ENCODE assay signal across 11 cellular contexts in the genomic region with DNA sequence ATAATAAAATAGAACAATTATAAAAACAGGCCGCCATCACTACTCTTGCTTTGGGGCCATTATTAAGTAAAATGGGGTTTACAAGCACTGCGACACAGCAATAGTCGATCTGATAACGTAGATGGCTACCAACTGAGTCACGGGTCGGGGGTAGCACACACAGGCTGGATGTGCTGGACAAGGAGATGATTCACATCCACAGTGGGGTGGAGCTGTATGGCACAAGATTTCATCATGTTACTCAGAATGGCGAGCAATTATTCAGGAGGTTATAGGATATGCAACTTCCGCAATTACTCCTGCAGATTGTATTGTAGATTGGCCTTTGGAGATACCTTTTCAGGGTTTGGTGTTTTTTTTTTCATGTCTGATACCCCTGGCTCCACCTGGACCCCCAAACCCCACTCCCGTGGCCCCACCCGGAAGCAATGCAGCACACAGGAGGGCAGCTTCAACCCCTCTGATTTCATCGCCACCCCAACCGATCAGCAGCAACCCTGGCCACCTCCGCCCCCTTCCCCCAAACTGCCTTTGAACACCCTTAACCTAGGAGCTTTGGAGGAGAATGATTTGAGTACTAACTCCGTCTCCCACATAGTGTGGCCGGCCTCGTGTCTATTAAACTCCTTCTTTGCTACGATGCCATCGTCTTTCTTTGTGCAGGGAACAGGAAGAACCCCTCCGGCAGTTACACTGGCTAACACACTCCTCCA. TPM values are rescaled to one million over a fixed set of nuclear protein-coding genes. Genes with fewer than 3 reads are reported as not detected.
DNase-seq lines count a peak whose midpoint lies in the region; ATAC-seq and TF ChIP-seq lines count a peak whose summit lies in the region.
"Had no signal": no experiment of that assay in that cellular context is flagged by ENCODE, and none has a peak within 500 bp of the region (broad histone marks: within the 10 kb centered on the region; RNA-seq: fewer than 3 reads in every experiment).

No MANE protein-coding gene starts in this region.

- no peak for DNase-seq in activated CD4-positive, alpha-beta T cell treated with anti-CD3 and anti-CD28 coated beads for 36 hours
- DNase-seq in activated CD4-positive, alpha-beta T cell treated with anti-CD3 and anti-CD28 coated beads for 48 hours: no peak
- DNase-seq in SJSA1 (ENCODE audit: low read depth in 1 of 2, low spot score in 2 of 2) (peak; percentile 47 to 83), fibroblast of pulmonary artery (ENCODE audit: low read depth) (peak; percentile 94), upper lobe of right lung (peak; percentile 25), amygdala (lab: John Stamatoyannopoulos, UW) (no peak)
- DNase-seq in activated CD8-positive, alpha-beta T cell treated with anti-CD3 and anti-CD28 coated beads for 36 hours: no peak
- DNase-seq: substantia nigra had no signal

- H3K36me3 Mint-ChIP-seq in activated CD4-positive, alpha-beta T cell treated with anti-CD3 and anti-CD28 coated beads for 36 hours (ENCODE audit: low read depth): no peaks in the 10 kb centered on the region
- H3K36me3 Mint-ChIP-seq in activated CD8-positive, alpha-beta T cell treated with anti-CD3 and anti-CD28 coated beads for 36 hours (ENCODE audit: low read depth): no peaks in the 10 kb centered on the region

- no peak overlapping the region for H3K4me3 Mint-ChIP-seq in activated CD4-positive, alpha-beta T cell treated with anti-CD3 and anti-CD28 coated beads for 36 hours
- no peak overlapping the region for H3K4me3 Mint-ChIP-seq in activated CD8-positive, alpha-beta T cell treated with anti-CD3 and anti-CD28 coated beads for 36 hours
- H3K4me3 Mint-ChIP-seq: T-helper 1 cell treated with Interleukin-12 subunit alpha and Interleukin-12 subunit beta and Interleukin-4 antibody, amounts not matched to agents 30 μg/mL and 1 μg/mL, for 36 hours had no signal

- H3K27ac Mint-ChIP-seq in activated CD4-positive, alpha-beta T cell treated with anti-CD3 and anti-CD28 coated beads for 36 hours: no peak overlapping the region
- H3K27ac Mint-ChIP-seq in activated CD8-positive, alpha-beta T cell treated with anti-CD3 and anti-CD28 coated beads for 36 hours: no peak overlapping the region
- H3K27ac Mint-ChIP-seq: T-helper 1 cell treated with Interleukin-12 subunit alpha and Interleukin-12 subunit beta and Interleukin-4 antibody, amounts not matched to agents 30 μg/mL and 1 μg/mL, for 36 hours had no signal

- no peaks in the 10 kb centered on the region for H3K27me3 ChIP-seq in SJSA1 (replicated peaks)
- H3K27me3 ChIP-seq in upper lobe of right lung: no peaks in the 10 kb centered on the region

- ATAC-seq in activated CD4-positive, alpha-beta T cell treated with anti-CD3 and anti-CD28 coated beads for 36 hours: peak; percentile 47
- ATAC-seq in upper lobe of right lung (no peak), GM18520 (IDR thresholded peaks at IDR 0.05; ENCODE audit: unreplicated experiment) (no peak)
- ATAC-seq in activated CD8-positive, alpha-beta T cell treated with anti-CD3 and anti-CD28 coated beads for 36 hours: no peak

- intact Hi-C loops in activated CD4-positive, alpha-beta T cell treated with anti-CD3 and anti-CD28 coated beads for 36 hours (cut with DNase I, micrococcal nuclease): no loop called here
- intact Hi-C loops in upper lobe of right lung (cut with DNase I): no loop called here
- intact Hi-C loops in activated CD8-positive, alpha-beta T cell treated with anti-CD3 and anti-CD28 coated beads for 36 hours (cut with micrococcal nuclease): no loop called here

- TF ChIP-seq CTCF in fibroblast of pulmonary artery (IDR thresholded peaks at IDR 0.05; ENCODE audit: low read length, missing control alignments) (no peak), upper lobe of right lung (IDR thresholded peaks at IDR 0.05) (no peak)
- TF ChIP-seq CTCF in activated CD8-positive, alpha-beta T cell treated with anti-CD3 and anti-CD28 coated beads for 36 hours (IDR thresholded peaks at IDR 0.05): no peak

- no peaks in the 10 kb centered on the region for H3K27me3 Mint-ChIP-seq in activated CD4-positive, alpha-beta T cell treated with anti-CD3 and anti-CD28 coated beads for 36 hours
- no peaks in the 10 kb centered on the region for H3K27me3 Mint-ChIP-seq in activated CD8-positive, alpha-beta T cell treated with anti-CD3 and anti-CD28 coated beads for 36 hours

- POLR2A ChIA-PET in activated CD4-positive, alpha-beta T cell treated with anti-CD3 and anti-CD28 coated beads for 36 hours (lab: Charles Lee): no interaction called here
- POLR2A ChIA-PET in activated CD8-positive, alpha-beta T cell treated with anti-CD3 and anti-CD28 coated beads for 36 hours (lab: Charles Lee): no interaction called here

- peak overlapping the region; percentile 85 for H3K27ac ChIP-seq in SJSA1
- no peak overlapping the region for H3K27ac ChIP-seq in upper lobe of right lung
- H3K27ac ChIP-seq: 22Rv1 had no signal

- H3K4me1 Mint-ChIP-seq in activated CD4-positive, alpha-beta T cell treated with anti-CD3 and anti-CD28 coated beads for 36 hours: no peaks in the 10 kb centered on the region
- no peaks in the 10 kb centered on the region for H3K4me1 Mint-ChIP-seq in activated CD8-positive, alpha-beta T cell treated with anti-CD3 and anti-CD28 coated beads for 36 hours (ENCODE audit: low read depth)

- H3K9me3 ChIP-seq in SJSA1 (replicated peaks): no peaks in the 10 kb centered on the region; the same call in 1 of the 2 replicates
- no peaks in the 10 kb centered on the region for H3K9me3 ChIP-seq in upper lobe of right lung

- H3K36me3 ChIP-seq in SJSA1 (no peaks in the 10 kb centered on the region), upper lobe of right lung (no peaks in the 10 kb centered on the region)

- H3K4me1 ChIP-seq in SJSA1 (replicated peaks) (peaks cover 17% of the 10 kb centered on the region), upper lobe of right lung (no peaks in the 10 kb centered on the region)

- H3K4me3 ChIP-seq in SJSA1 (no peak overlapping the region), fibroblast of pulmonary artery (replicated peaks; ENCODE audit: low read depth, low read length) (no peak overlapping the region), upper lobe of right lung (no peak overlapping the region)

- H3K9me3 Mint-ChIP-seq in activated CD4-positive, alpha-beta T cell treated with anti-CD3 and anti-CD28 coated beads for 36 hours (ENCODE audit: low read depth): peaks cover 2% of the 10 kb centered on the region
- H3K9me3 Mint-ChIP-seq in activated CD8-positive, alpha-beta T cell treated with anti-CD3 and anti-CD28 coated beads for 36 hours: no peaks in the 10 kb centered on the region

- CTCF ChIA-PET in activated CD4-positive, alpha-beta T cell treated with anti-CD3 and anti-CD28 coated beads for 36 hours (lab: Charles Lee): interaction anchor here (0.6 to 1.7 kb wide), 3 partner anchors 8 to 23 kb away, joined by 3 to 7 read pairs (median 3); no protein-coding TSS in a partner anchor
- CTCF ChIA-PET in activated CD8-positive, alpha-beta T cell treated with anti-CD3 and anti-CD28 coated beads for 36 hours (lab: Charles Lee): interaction anchor here (1.1 to 7.7 kb wide), 2 partner anchors 10 to 44 kb away, joined by 6 to 100 read pairs; no protein-coding TSS in a partner anchor

RNA-seq across cellular contexts. Expression of a gene that starts 21.4 kb away (rescaled TPM):
- total RNA-seq in activated CD4-positive, alpha-beta T cell treated with anti-CD3 and anti-CD28 coated beads for 36 hours: 1 to 10 TPM in 1 of 2 experiments, under 1 TPM in 1; 0.82 to 1.2 TPM
- total RNA-seq in SJSA1 (2014; rRNA removed; shearing (Covaris generic)): 0.50 TPM in 1 of 2 replicates, not detected in the other
- 423 TPM for total RNA-seq in upper lobe of right lung
- total RNA-seq in activated CD8-positive, alpha-beta T cell treated with anti-CD3 and anti-CD28 coated beads for 36 hours: not detected

RNA-seq across cellular contexts. Expression of a gene that starts 51.7 kb away (rescaled TPM):
- 10 to 100 TPM; 29.9 to 36.4 TPM for total RNA-seq in activated CD4-positive, alpha-beta T cell treated with anti-CD3 and anti-CD28 coated beads for 36 hours
- 160 and 243 TPM in 2 replicates for total RNA-seq in SJSA1 (2014; rRNA removed; shearing (Covaris generic))
- 119 TPM for total RNA-seq in upper lobe of right lung
- 1 to 10 TPM; 4.0 to 4.1 TPM for total RNA-seq in activated CD8-positive, alpha-beta T cell treated with anti-CD3 and anti-CD28 coated beads for 36 hours

Comparison
In these comparisons a context has a peak if more than half of its experiments do, and no peak if none do; other contexts are left out.
1. DNase-seq: peak in SJSA1 (2 of 2), fibroblast of pulmonary artery (single experiment) and upper lobe of right lung (single experiment); none in activated CD4-positive, alpha-beta T cell treated with anti-CD3 and anti-CD28 coated beads for 36 hours (single experiment), activated CD4-positive, alpha-beta T cell treated with anti-CD3 and anti-CD28 coated beads for 48 hours (single experiment), activated CD8-positive, alpha-beta T cell treated with anti-CD3 and anti-CD28 coated beads for 36 hours (single experiment) and amygdala (0 of 56).
2. RNA of a gene that starts 21.4 kb away (total RNA-seq): 423 TPM in upper lobe of right lung (single experiment); 0.82 to 1.2 TPM in activated CD4-positive, alpha-beta T cell treated with anti-CD3 and anti-CD28 coated beads for 36 hours, 0.50 TPM in SJSA1 and not detected in activated CD8-positive, alpha-beta T cell treated with anti-CD3 and anti-CD28 coated beads for 36 hours; every median in the first group is over 100 times any median in the second.
3. RNA of a gene that starts 51.7 kb away (total RNA-seq): 160 to 243 TPM in SJSA1, 119 TPM in upper lobe of right lung (single experiment) and 29.9 to 36.4 TPM in activated CD4-positive, alpha-beta T cell treated with anti-CD3 and anti-CD28 coated beads for 36 hours; 4.0 to 4.1 TPM in activated CD8-positive, alpha-beta T cell treated with anti-CD3 and anti-CD28 coated beads for 36 hours; every median in the first group is over 4 times any median in the second.